11 cellular contexts compared by ENCODE assay signal in the genomic region with DNA sequence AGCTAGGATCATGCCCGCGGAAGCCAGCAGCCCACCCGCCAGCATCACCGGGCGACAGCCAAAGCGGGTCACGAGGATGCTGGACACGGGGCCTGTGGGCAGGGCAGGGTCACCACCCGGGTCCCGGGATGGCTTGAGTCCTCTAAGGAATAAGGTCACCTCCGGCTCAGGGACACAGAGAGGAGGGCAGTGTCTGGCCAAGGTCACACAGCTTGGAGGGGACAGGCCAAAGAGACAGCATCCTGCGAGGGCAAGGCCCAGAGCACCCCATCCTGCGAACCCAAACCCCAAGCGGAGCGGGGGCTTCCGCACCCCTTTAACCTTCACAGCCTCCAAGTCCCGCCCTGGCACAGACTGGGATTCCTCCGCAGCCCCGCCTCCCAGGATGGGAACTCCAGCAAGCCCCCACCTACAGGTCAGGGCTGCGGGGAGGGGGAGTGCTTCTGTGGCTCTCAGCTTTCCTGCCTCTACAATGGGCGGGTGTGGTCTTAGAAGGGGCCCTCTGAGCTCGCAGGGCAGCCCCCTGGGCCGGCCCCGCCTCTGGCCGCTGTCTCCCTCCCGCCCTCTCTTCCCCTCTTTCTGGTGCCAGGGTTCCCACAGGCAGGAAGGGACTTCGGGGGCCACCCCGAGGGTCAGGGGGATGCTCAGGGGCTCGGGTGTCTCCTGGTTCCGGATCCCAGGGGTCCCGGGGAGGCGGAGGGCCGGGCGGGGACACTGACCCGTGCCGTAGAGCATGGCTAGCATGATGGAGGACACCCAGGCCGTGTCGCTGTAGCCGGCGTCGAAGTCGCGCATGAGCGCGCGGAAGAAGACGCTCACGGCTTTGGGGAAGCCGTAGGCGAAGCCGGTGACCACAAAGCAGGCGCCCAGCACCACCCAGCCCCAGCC. TPM values are rescaled to one million over a fixed set of nuclear protein-coding genes. Genes with fewer than 3 reads are reported as not detected.
DNase-seq lines count a peak whose midpoint lies in the region; ATAC-seq, FAIRE-seq and TF ChIP-seq lines count a peak whose summit lies in the region.
"Had no signal": no experiment of that assay in that cellular context is flagged by ENCODE, and none has a peak within 500 bp of the region (broad histone marks: within the 10 kb centered on the region; RNA-seq: fewer than 3 reads in every experiment).

No MANE protein-coding gene starts in this region.

- POLR2A ChIA-PET in HEK293T (lab: Yijun Ruan, JAX), result no interaction called here

- H3K27me3 Mint-ChIP-seq in T-helper 17 cell, result peaks cover 18% of the 10 kb centered on the region

- H3K4me1 Mint-ChIP-seq in T-helper 17 cell, result peaks cover 6% of the 10 kb centered on the region
- no peaks in the 10 kb centered on the region for H3K4me1 Mint-ChIP-seq in stimulated activated effector memory CD8-positive, alpha-beta T cell treated with anti-CD3 and anti-CD28 coated beads, Interleukin-12 subunit alpha, Interleukin-12 subunit beta, amount 100 ng/mL, for 72 hours

- DNase-seq in GM12892 (ENCODE audit: insufficient read length), result no peak
- DNase-seq in T-helper 17 cell, result no peak
- DNase-seq in islet precursor cell, result peak; percentile 55
- DNase-seq in stimulated activated effector memory CD8-positive, alpha-beta T cell treated with anti-CD3 and anti-CD28 coated beads, Interleukin-12 subunit alpha, Interleukin-12 subunit beta, amount 100 ng/mL, for 72 hours (ENCODE audit: low spot score in 2 of 2), result no peak
- no peak for DNase-seq in HEK293T (ENCODE audit: extremely low spot score)
- DNase-seq: DMS153, NCI-H774, T-cell had no signal

- H3K36me3 Mint-ChIP-seq in T-helper 17 cell (ENCODE audit: low read depth), result peaks cover 2% of the 10 kb centered on the region
- no peaks in the 10 kb centered on the region for H3K36me3 Mint-ChIP-seq in stimulated activated effector memory CD8-positive, alpha-beta T cell treated with anti-CD3 and anti-CD28 coated beads, Interleukin-12 subunit alpha, Interleukin-12 subunit beta, amount 100 ng/mL, for 72 hours

- no peaks in the 10 kb centered on the region for H3K9me3 Mint-ChIP-seq in stimulated activated effector memory CD8-positive, alpha-beta T cell treated with anti-CD3 and anti-CD28 coated beads, Interleukin-12 subunit alpha, Interleukin-12 subunit beta, amount 100 ng/mL, for 72 hours
- H3K9me3 Mint-ChIP-seq: T-cell had no signal

- H3K27ac Mint-ChIP-seq in T-helper 17 cell, result no peak overlapping the region
- H3K27ac Mint-ChIP-seq in stimulated activated effector memory CD8-positive, alpha-beta T cell treated with anti-CD3 and anti-CD28 coated beads, Interleukin-12 subunit alpha, Interleukin-12 subunit beta, amount 100 ng/mL, for 72 hours, result no peak overlapping the region
- H3K27ac Mint-ChIP-seq: T-cell had no signal

- ATAC-seq in T-helper 17 cell (no peak), GM21423 (IDR thresholded peaks at IDR 0.05; ENCODE audit: unreplicated experiment) (no peak)
- ATAC-seq in stimulated activated effector memory CD8-positive, alpha-beta T cell treated with anti-CD3 and anti-CD28 coated beads, Interleukin-12 subunit alpha, Interleukin-12 subunit beta, amount 100 ng/mL, for 72 hours, result peak; percentile 58
- ATAC-seq in activated CD4-positive, CD25-positive, alpha-beta regulatory T cell treated with anti-CD3 and anti-CD28 coated beads, Interleukin-2, amount 50 U/mL, for 24 hours, result no peak

- TF ChIP-seq POLR2A in GM12892 (IDR thresholded peaks at IDR 0.05; ENCODE audit: low read depth, low read length), result no peak

- peak; percentile 21 for FAIRE-seq in GM12892 (lab: Jason Lieb, UNC)
- FAIRE-seq: H54 had no signal

- peak overlapping the region; percentile 45 for H3K4me3 Mint-ChIP-seq in T-helper 17 cell
- H3K4me3 Mint-ChIP-seq in stimulated activated effector memory CD8-positive, alpha-beta T cell treated with anti-CD3 and anti-CD28 coated beads, Interleukin-12 subunit alpha, Interleukin-12 subunit beta, amount 100 ng/mL, for 72 hours, result peak overlapping the region; percentile 51

- no peaks in the 10 kb centered on the region for H3K9me3 ChIP-seq in T-helper 17 cell (ENCODE audit: control insufficient read depth, low read length, poor library complexity, severe bottlenecking)

- CTCF ChIA-PET in HEK293T (lab: Yijun Ruan, JAX), result interaction anchor here (0.6 kb wide), 1 partner anchor 30 kb away, joined by 3 read pairs; no protein-coding TSS in a partner anchor

TF ChIP-seq in HEK293T, 16 proteins besides CTCF, POLR2A, EP300 and RAD21:
- TF ChIP-seq CTBP1 (IDR thresholded peaks at IDR 0.05; ENCODE audit: borderline replicate concordance) (no peak), NFRKB (IDR thresholded peaks at IDR 0.05) (no peak), FOXA1 (IDR thresholded peaks at IDR 0.05) (no peak)

RNA-seq across cellular contexts. Expression of a gene that starts 1.8 kb away (rescaled TPM):
- not detected for polyA plus RNA-seq in GM12892 (2012; ENCODE audit: missing spikeins)
- not detected for total RNA-seq in T-helper 17 cell

RNA-seq across cellular contexts. Expression of a gene that starts 25.0 kb away (rescaled TPM):
- polyA plus RNA-seq in GM12892 (2012; ENCODE audit: missing spikeins), result 8.2 TPM
- 10 to 100 TPM; 24.5 to 25.4 TPM for total RNA-seq in T-helper 17 cell

RNA-seq across cellular contexts. Expression of a gene that starts 28.3 kb away (rescaled TPM):
- not detected for polyA plus RNA-seq in GM12892 (2012; ENCODE audit: missing spikeins)
- 1 to 10 TPM in 1 of 2 donors, under 1 TPM in 1; 0.86 to 1.3 TPM for total RNA-seq in T-helper 17 cell
